Comparison of ENCODE assay signal across 1 cellular context in the genomic region with DNA sequence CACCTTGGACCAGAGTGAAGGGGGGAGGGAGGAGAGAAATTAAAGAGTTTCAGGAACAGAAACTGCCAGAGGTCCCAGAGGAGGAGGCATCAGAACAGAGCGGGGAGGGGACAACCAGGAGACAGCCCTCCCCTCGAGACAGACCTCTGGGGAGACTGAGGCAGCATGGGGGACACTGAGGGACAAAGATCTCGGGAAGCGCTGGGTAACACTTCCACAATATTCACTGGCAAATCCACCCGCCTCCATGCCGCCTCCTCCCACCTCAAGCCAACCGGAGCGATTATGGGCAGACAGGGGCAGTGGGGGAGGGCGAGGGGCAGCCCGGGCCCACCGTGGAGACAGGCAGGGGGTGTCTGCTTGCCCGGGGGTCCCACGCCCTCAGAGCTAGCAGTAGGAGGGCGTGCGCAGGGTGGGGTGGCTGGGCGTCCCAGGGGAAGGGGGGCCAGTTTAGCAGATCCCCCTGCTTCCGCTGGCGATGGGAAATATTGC.
TF ChIP-seq lines count a peak whose summit lies in the region.

No MANE protein-coding gene starts in this region.

TF ChIP-seq in endothelial cell of umbilical vein, 7 proteins besides CTCF, POLR2A, EP300 and RAD21:
- TF ChIP-seq FOS (IDR thresholded peaks at IDR 0.05; ENCODE audit: borderline replicate concordance, insufficient read depth, low read length) (no peak), POLR2AphosphoS5 (IDR thresholded peaks at IDR 0.05; ENCODE audit: insufficient read depth, low read depth, low read length) (no peak), GATA2 (IDR thresholded peaks at IDR 0.05; ENCODE audit: insufficient read depth, insufficient read length, low read depth, low read length) (no peak), JUN (IDR thresholded peaks at IDR 0.05; ENCODE audit: borderline replicate concordance, insufficient read depth, insufficient read length, low read depth) (no peak), EZH2 (IDR thresholded peaks at IDR 0.05; ENCODE audit: borderline replicate concordance, low read depth, low read length, severe bottlenecking) (no peak), MYC (IDR thresholded peaks at IDR 0.05; ENCODE audit: low read depth, low read length) (no peak)
- TF ChIP-seq, protein P1, sequence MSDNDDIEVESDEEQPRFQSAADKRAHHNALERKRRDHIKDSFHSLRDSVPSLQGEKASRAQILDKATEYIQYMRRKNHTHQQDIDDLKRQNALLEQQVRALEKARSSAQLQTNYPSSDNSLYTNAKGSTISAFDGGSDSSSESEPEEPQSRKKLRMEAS (IDR thresholded peaks at IDR 0.05; ENCODE audit: insufficient read depth, insufficient read length), result no peak
